Comparison of ENCODE assay signal across 8 cellular contexts in genomic region chr11:65135633-65136145, GRCh38. TPM values are rescaled to one million over a fixed set of nuclear protein-coding genes. Genes with fewer than 3 reads are reported as not detected.
A peak's percentile ranks its signal among the peaks of the same experiment; 100 is the strongest.
DNase-seq lines count a peak whose midpoint lies in the region; ATAC-seq lines count a peak whose summit lies in the region.

No MANE protein-coding gene starts in this region.

- H3K36me3 ChIP-seq in subcutaneous abdominal adipose tissue (ENCODE audit: control insufficient read depth in 5 of 5, insufficient read depth in 5 of 5, low read length in 5 of 5) = peaks cover 0 to 25% (median 24%) of the 10 kb centered on the region in 5 donors

- peak overlapping the region; percentile 97 for H3K27ac Mint-ChIP-seq in activated CD4-positive, alpha-beta T cell treated with anti-CD3 and anti-CD28 coated beads for 36 hours
- peak overlapping the region; percentile 99 for H3K27ac Mint-ChIP-seq in activated naive CD8-positive, alpha-beta T cell treated with anti-CD3 and anti-CD28 coated beads for 36 hours

- no peak for DNase-seq in activated CD4-positive, alpha-beta T cell treated with anti-CD3 and anti-CD28 coated beads for 36 hours
- no peak for DNase-seq in activated CD4-positive, alpha-beta T cell treated with anti-CD3 and anti-CD28 coated beads for 1 hour
- no peak for DNase-seq in activated naive CD8-positive, alpha-beta T cell treated with anti-CD3 and anti-CD28 coated beads for 36 hours
- DNase-seq in islet precursor cell (peak; percentile 8), activated gamma-delta T cell (lab: John Stamatoyannopoulos, UW) (no peak)

- H3K4me3 Mint-ChIP-seq in activated CD4-positive, alpha-beta T cell treated with anti-CD3 and anti-CD28 coated beads for 36 hours = peak overlapping the region; percentile 97
- peak overlapping the region; percentile 98 for H3K4me3 Mint-ChIP-seq in activated naive CD8-positive, alpha-beta T cell treated with anti-CD3 and anti-CD28 coated beads for 36 hours

- peak overlapping the region in 3 of 5 donors; percentile 93 to 98 (median 97) for H3K9ac ChIP-seq in subcutaneous abdominal adipose tissue (ENCODE audit: low read length in 5 of 5)

- POLR2A ChIA-PET in activated CD4-positive, alpha-beta T cell treated with anti-CD3 and anti-CD28 coated beads for 36 hours (lab: Charles Lee) = interaction anchor here (0.6 to 3.2 kb wide), 11 partner anchors 14 to 286 kb away, joined by 3 to 19 read pairs (median 4); partner anchors contain the start of genes CAPN1, DPF2, FAU and MRPL49

- peak overlapping the region; percentile 99 for H3K27ac ChIP-seq in subcutaneous abdominal adipose tissue (ENCODE audit: low read depth, low read length)

- intact Hi-C loops in activated CD4-positive, alpha-beta T cell treated with anti-CD3 and anti-CD28 coated beads for 36 hours (cut with DNase I, micrococcal nuclease) = loop anchor here (1.0 to 2.0 kb wide), 7 partner anchors 45 to 357 kb away; partner anchors contain the start of genes CAPN1 (in 2 of the 2), ATG2A (in 1 of the 2), POLA2 (in 1 of the 2) and SAC3D1 (in 1 of the 2)

- peaks cover 27% of the 10 kb centered on the region for H3K4me1 Mint-ChIP-seq in activated CD4-positive, alpha-beta T cell treated with anti-CD3 and anti-CD28 coated beads for 36 hours
- H3K4me1 Mint-ChIP-seq in activated naive CD8-positive, alpha-beta T cell treated with anti-CD3 and anti-CD28 coated beads for 36 hours = peaks cover 24% of the 10 kb centered on the region

- H3K9me3 ChIP-seq in subcutaneous abdominal adipose tissue (ENCODE audit: control insufficient read depth in 5 of 5, low read length in 5 of 5) = no peaks in the 10 kb centered on the region

- H3K4me3 ChIP-seq in subcutaneous abdominal adipose tissue (ENCODE audit: low read depth in 1 of 5, low read length in 5 of 5) = peak overlapping the region; percentile 87 to 95 (median 94)

- no peaks in the 10 kb centered on the region for H3K27me3 Mint-ChIP-seq in activated CD4-positive, alpha-beta T cell treated with anti-CD3 and anti-CD28 coated beads for 36 hours
- no peaks in the 10 kb centered on the region for H3K27me3 Mint-ChIP-seq in activated naive CD8-positive, alpha-beta T cell treated with anti-CD3 and anti-CD28 coated beads for 36 hours

- ATAC-seq in activated CD4-positive, alpha-beta T cell treated with anti-CD3 and anti-CD28 coated beads for 36 hours = no peak
- no peak for ATAC-seq in GM18909 (IDR thresholded peaks at IDR 0.05; ENCODE audit: poor library complexity, unreplicated experiment)
- no peak for ATAC-seq in GM21390 (IDR thresholded peaks at IDR 0.05; ENCODE audit: unreplicated experiment)

- peaks cover 9 to 34% (median 31%) of the 10 kb centered on the region in 5 donors for H3K4me1 ChIP-seq in subcutaneous abdominal adipose tissue (ENCODE audit: control insufficient read depth in 5 of 5, insufficient read depth in 5 of 5, low read length in 5 of 5)

- no peaks in the 10 kb centered on the region for H3K27me3 ChIP-seq in subcutaneous abdominal adipose tissue (ENCODE audit: control insufficient read depth in 5 of 5, insufficient read depth in 4 of 5, low read length in 5 of 5)

- CTCF ChIA-PET in activated CD4-positive, alpha-beta T cell treated with anti-CD3 and anti-CD28 coated beads for 36 hours (lab: Charles Lee) = interaction anchor here (0.6 to 2.6 kb wide), 19 partner anchors 8 to 447 kb away, joined by 3 to 15 read pairs (median 4); partner anchors contain the start of genes ARL2, CAPN1, FAU and MRPL49

- no peaks in the 10 kb centered on the region for H3K9me3 Mint-ChIP-seq in activated CD4-positive, alpha-beta T cell treated with anti-CD3 and anti-CD28 coated beads for 36 hours (ENCODE audit: low read depth)
- no peaks in the 10 kb centered on the region for H3K9me3 Mint-ChIP-seq in activated naive CD8-positive, alpha-beta T cell treated with anti-CD3 and anti-CD28 coated beads for 36 hours

- H3K36me3 Mint-ChIP-seq in activated CD4-positive, alpha-beta T cell treated with anti-CD3 and anti-CD28 coated beads for 36 hours (ENCODE audit: low read depth) = peaks cover 12% of the 10 kb centered on the region
- peaks cover 6% of the 10 kb centered on the region for H3K36me3 Mint-ChIP-seq in activated naive CD8-positive, alpha-beta T cell treated with anti-CD3 and anti-CD28 coated beads for 36 hours

RNA-seq across cellular contexts. Expression of gene SYVN1, which starts 1.4 kb away (rescaled TPM):
- total RNA-seq in activated CD4-positive, alpha-beta T cell treated with anti-CD3 and anti-CD28 coated beads for 36 hours = 10 to 100 TPM; 24.3 to 31.1 TPM
- 10 to 100 TPM; 27.5 to 29.3 TPM for total RNA-seq in activated naive CD8-positive, alpha-beta T cell treated with anti-CD3 and anti-CD28 coated beads for 36 hours

RNA-seq across cellular contexts. Expression of gene MRPL49, which starts 13.6 kb away (rescaled TPM):
- total RNA-seq in activated CD4-positive, alpha-beta T cell treated with anti-CD3 and anti-CD28 coated beads for 36 hours = 10 to 100 TPM; 58.5 to 62.5 TPM
- 100 to 1,000 TPM in 1 of 2 experiments, 10 to 100 TPM in 1; 99.9 to 100 TPM for total RNA-seq in activated naive CD8-positive, alpha-beta T cell treated with anti-CD3 and anti-CD28 coated beads for 36 hours

RNA-seq across cellular contexts. Expression of gene FAU, which starts 13.8 kb away (rescaled TPM):
- 1,000 to 10,000 TPM; 1,125 to 1,182 TPM for total RNA-seq in activated CD4-positive, alpha-beta T cell treated with anti-CD3 and anti-CD28 coated beads for 36 hours
- 1,000 to 10,000 TPM; 1,087 to 1,097 TPM for total RNA-seq in activated naive CD8-positive, alpha-beta T cell treated with anti-CD3 and anti-CD28 coated beads for 36 hours

RNA-seq across cellular contexts. Expression of gene ZNHIT2, which starts 18.2 kb away (rescaled TPM):
- 1 to 10 TPM; 7.1 to 9.7 TPM for total RNA-seq in activated CD4-positive, alpha-beta T cell treated with anti-CD3 and anti-CD28 coated beads for 36 hours
- total RNA-seq in activated naive CD8-positive, alpha-beta T cell treated with anti-CD3 and anti-CD28 coated beads for 36 hours = 10 to 100 TPM; 14.9 to 15.1 TPM

RNA-seq across cellular contexts. Expression of gene TM7SF2, which starts 24.0 kb away (rescaled TPM):
- total RNA-seq in activated CD4-positive, alpha-beta T cell treated with anti-CD3 and anti-CD28 coated beads for 36 hours = 10 to 100 TPM; 17.4 to 18.1 TPM
- total RNA-seq in activated naive CD8-positive, alpha-beta T cell treated with anti-CD3 and anti-CD28 coated beads for 36 hours = 10 to 100 TPM; 12.3 to 14.7 TPM
